In the genomic region with DNA sequence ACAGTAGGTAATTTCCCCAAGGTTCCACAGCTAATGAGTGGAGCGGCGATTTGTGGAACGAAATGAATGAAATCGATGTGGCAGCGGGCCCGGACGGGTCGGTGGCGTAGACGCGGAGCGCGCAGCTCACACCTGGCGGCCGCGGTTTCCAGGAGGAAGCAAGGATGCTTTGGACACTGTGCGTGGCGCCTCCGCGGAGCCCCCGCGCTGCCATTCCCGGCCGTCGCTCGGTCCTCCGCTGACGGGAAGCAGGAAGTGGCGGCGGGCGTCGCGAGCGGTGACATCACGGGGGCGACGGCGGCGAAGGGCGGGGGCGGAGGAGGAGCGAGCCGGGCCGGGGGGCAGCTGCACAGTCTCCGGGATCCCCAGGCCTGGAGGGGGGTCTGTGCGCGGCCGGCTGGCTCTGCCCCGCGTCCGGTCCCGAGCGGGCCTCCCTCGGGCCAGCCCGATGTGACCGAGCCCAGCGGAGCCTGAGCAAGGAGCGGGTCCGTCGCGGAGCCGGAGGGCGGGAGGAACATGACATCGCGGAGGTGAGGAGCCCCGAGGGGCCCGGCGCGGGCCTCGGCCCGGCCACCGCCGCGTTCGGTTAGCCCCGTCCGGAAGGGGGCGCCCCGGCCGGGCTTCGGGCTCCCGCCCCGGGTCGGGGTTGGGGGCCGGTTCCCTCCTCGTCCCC, we compare ENCODE assay signal across 8 cellular contexts. TPM values are rescaled to one million over a fixed set of nuclear protein-coding genes. Genes with fewer than 3 reads are reported as not detected.
DNase-seq lines count a peak whose midpoint lies in the region; ATAC-seq and TF ChIP-seq lines count a peak whose summit lies in the region.

Gene PTPN11, plus strand, starts transcription at position 352 of the 673 bp plus-strand sequence. Its CDS starts 165 bp downstream, at position 517.

- TF ChIP-seq CTCF in GM12873 (IDR thresholded peaks at IDR 0.05; ENCODE audit: insufficient read depth, low read depth, low read length, missing control alignments), result peak; percentile 50
- peak; percentile 47 for TF ChIP-seq CTCF in NB4 (IDR thresholded peaks at IDR 0.05; ENCODE audit: low read depth, low read length)
- TF ChIP-seq CTCF in adrenal gland (IDR thresholded peaks at IDR 0.05), result peak in 3 of 6 experiments; percentile 26 to 39 (median 36)
- peak in 2 of 4 experiments; percentile 18 to 52 for TF ChIP-seq CTCF in prostate gland (IDR thresholded peaks at IDR 0.05)

- H3K4me3 ChIP-seq in NB4 (ENCODE audit: low read depth, low read length), result peak within 1 kb of the TSS; percentile 86
- peak within 1 kb of the TSS; percentile 15 to 95 (median 76) for H3K4me3 ChIP-seq in adrenal gland
- peak within 1 kb of the TSS; percentile 87 to 98 for H3K4me3 ChIP-seq in prostate gland

- TF ChIP-seq POLR2A in NB4 (IDR thresholded peaks at IDR 0.05; ENCODE audit: extremely low read depth, insufficient read length), result peak; percentile 99
- TF ChIP-seq POLR2A in adrenal gland (IDR thresholded peaks at IDR 0.05), result peak; percentile 81 to 90
- TF ChIP-seq POLR2A in prostate gland (IDR thresholded peaks at IDR 0.05), result peak; percentile 76

- H3K9me3 ChIP-seq in adrenal gland (replicated peaks in 1 of 3) (no peaks in the 10 kb centered on the region), prostate gland (no peaks in the 10 kb centered on the region)

- DNase-seq in NB4 (ENCODE audit: low read depth) (peak; percentile 95), adrenal gland (peak; percentile 83 to 91 (median 88)), left cardiac atrium (peak; percentile 89), prostate gland (ENCODE audit: low spot score) (peak; percentile 77), ureter (ENCODE audit: low spot score) (peak; percentile 91)

- WGBS in adrenal gland, 4 donors, result 0% methylated on average over 15 to 86 of the region's 86 CpGs; no CpG with 5 or more reads in 1 of the 4 donors
- under 1% methylated on average over 45 of the region's 86 CpGs for WGBS in prostate gland

- ATAC-seq in HG02571 (IDR thresholded peaks at IDR 0.05; ENCODE audit: unreplicated experiment) (peak; percentile 76), left cardiac atrium (peak; percentile 93 to 96)

- intact Hi-C loops in T-helper 1 cell treated with Interleukin-12 subunit alpha and Interleukin-12 subunit beta and Interleukin-4 antibody, amounts not matched to agents 30 ng/mL and 1 ng/mL, for 36 hours (cut with micrococcal nuclease), result loop anchor here (1.0 to 10.0 kb wide), 5 partner anchors 9 to 804 kb away; partner anchors contain the start of genes HECTD4, MAPKAPK5, OAS1 and RPL6
- intact Hi-C loops in adrenal gland (cut with DNase I) (no loop called here), left cardiac atrium (cut with DNase I) (no loop called here), prostate gland (cut with DNase I) (no loop called here)

- H3K36me3 ChIP-seq in adrenal gland (replicated peaks in 1 of 2) (no peaks in the 10 kb centered on the region), prostate gland (no peaks in the 10 kb centered on the region)

- H3K27ac ChIP-seq in adrenal gland (peak within 1 kb of the TSS; percentile 91 to 99 (median 94)), prostate gland (peak within 1 kb of the TSS; percentile 90 to 93)

- H3K27me3 ChIP-seq in adrenal gland (no peaks in the 10 kb centered on the region), prostate gland (replicated peaks; ENCODE audit: insufficient read depth) (no peaks in the 10 kb centered on the region)

- peaks cover 21 to 46% of the 10 kb centered on the region in 2 donors for H3K4me1 ChIP-seq in adrenal gland (replicated peaks in 1 of 2)
- H3K4me1 ChIP-seq in prostate gland (replicated peaks), result no peaks in the 10 kb centered on the region

RNA-seq across cellular contexts. Expression of gene PTPN11, which starts in this region (rescaled TPM):
- total RNA-seq in T-helper 1 cell treated with Interleukin-12 subunit alpha and Interleukin-12 subunit beta and Interleukin-4 antibody, amounts not matched to agents 30 ng/mL and 1 ng/mL, for 36 hours, result 105 TPM in 2 replicates
- total RNA-seq in adrenal gland, result 100 to 1,000 TPM in 2 of 8 donors, 10 to 100 TPM in 6; 60.0 to 129 (median 79.6) TPM
- polyA plus RNA-seq in adrenal gland, result 100 to 1,000 TPM in 1 of 3 donors, 10 to 100 TPM in 2; 14.4 to 125 (median 22.1) TPM
- 100 to 1,000 TPM in 1 of 2 donors, 10 to 100 TPM in 1; 94.0 to 125 TPM for total RNA-seq in left cardiac atrium
- total RNA-seq in prostate gland, result 10 to 100 TPM; 61.0 to 61.3 TPM
- 108 TPM for total RNA-seq in ureter

Comparison
In these comparisons a context has a peak if more than half of its experiments do, and no peak if none do; other contexts are left out.
1. Peak in every context shown above with its lines: DNase-seq, ATAC-seq, H3K4me3 ChIP-seq and H3K27ac ChIP-seq.